Comparison of ENCODE assay signal across 9 cellular contexts in genomic region chr5:67827521-67827920, GRCh38.
"Had no signal": no experiment of that assay in that cellular context is flagged by ENCODE, and none has a peak within 500 bp of the region (broad histone marks: within the 10 kb centered on the region; RNA-seq: fewer than 3 reads in every experiment).

No MANE protein-coding gene starts in this region.

- H3K4me1 ChIP-seq: HAP-1 had no signal

- H3K36me3 ChIP-seq: HAP-1 had no signal

- H3K9ac ChIP-seq: GM23248 had no signal

- H3K9me3 ChIP-seq: HAP-1 had no signal

- H3K4me3 Mint-ChIP-seq: GM23338, H9, HFFc6 had no signal

- H3K4me2 ChIP-seq: GM23338 had no signal

- DNase-seq: GM23248, GOT3, H7, H9, HCEC 1CT, HFFc6 had no signal

- H3K9me3 Mint-ChIP-seq: HFFc6 had no signal

- ATAC-seq: GM23338, HCT116 had no signal

- H2AFZ ChIP-seq: GM23248, GM23338 had no signal

- H3K27ac ChIP-seq: GM23248 had no signal

- H3K4me3 ChIP-seq: GM23248, GM23338, HAP-1 had no signal

- H3K27ac Mint-ChIP-seq: GM23338, H9, HFFc6 had no signal
